In the genomic region with DNA sequence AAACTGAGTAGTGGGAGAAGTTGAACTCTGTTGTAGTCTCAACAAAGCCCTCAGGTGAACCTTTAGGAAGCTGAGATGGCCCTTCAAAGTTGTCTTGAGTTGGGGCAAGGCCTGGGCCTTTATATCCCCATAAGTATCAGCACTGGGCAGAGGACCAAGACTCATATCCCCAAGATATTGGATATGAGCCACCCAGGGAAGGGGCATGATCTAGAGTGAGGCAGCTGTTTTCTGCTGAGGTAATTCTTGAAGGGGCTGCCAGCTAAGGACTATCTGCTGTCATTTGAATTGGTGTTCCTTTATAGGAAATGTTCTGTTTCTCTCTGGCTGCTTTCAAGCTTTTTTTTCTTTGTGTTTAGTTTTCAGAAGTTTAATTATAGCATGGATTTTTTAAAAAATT, we compare ENCODE assay signal across 26 cellular contexts.
A peak's percentile ranks its signal among the peaks of the same experiment; 100 is the strongest.
DNase-seq lines count a peak whose midpoint lies in the region; ATAC-seq, FAIRE-seq and TF ChIP-seq lines count a peak whose summit lies in the region.
"Had no signal": no experiment of that assay in that cellular context is flagged by ENCODE, and none has a peak within 500 bp of the region (broad histone marks: within the 10 kb centered on the region; RNA-seq: fewer than 3 reads in every experiment).

No MANE protein-coding gene starts in this region.

- H3K36me3 ChIP-seq in ACC112 (ENCODE audit: insufficient read depth, low read length) (no peaks in the 10 kb centered on the region), psoas muscle (ENCODE audit: insufficient read depth in 1 of 2, low read depth in 1 of 2) (no peaks in the 10 kb centered on the region)
- H3K36me3 ChIP-seq: BLaER1 treated with 17β-estradiol and CSF1 and Interleukin-3, amounts not matched to agents 10 nM and 100 nM; HAP-1 had no signal

- intact Hi-C loops in psoas muscle (cut with DNase I), result no loop called here

- H3K9me3 ChIP-seq in psoas muscle, result no peaks in the 10 kb centered on the region
- H3K9me3 ChIP-seq: BLaER1 treated with 17β-estradiol and CSF1 and Interleukin-3, amounts not matched to agents 10 nM and 100 nM; HAP-1 had no signal

- no peak overlapping the region for H3K4me3 ChIP-seq in ACC112 (ENCODE audit: low read depth, low read length)
- no peak overlapping the region for H3K4me3 ChIP-seq in psoas muscle
- H3K4me3 ChIP-seq: BLaER1 treated with 17β-estradiol and CSF1 and Interleukin-3, amounts not matched to agents 10 nM and 100 nM; GM23338; HAP-1; SK-N-MC had no signal

- TF ChIP-seq CTCF in psoas muscle (IDR thresholded peaks at IDR 0.05), result no peak

- DNase-seq in LHCN-M2 (ENCODE audit: low read depth) (peak; percentile 47), dedifferentiated amniotic fluid mesenchymal stem cell (ENCODE audit: extremely low spot score) (peak; percentile 10), myocyte (ENCODE audit: low read depth) (peak; percentile 54), GM19239 (ENCODE audit: insufficient read length, low spot score) (no peak), psoas muscle (no peak)
- DNase-seq: AML-193; CD4-positive, alpha-beta T cell; DMS53; HFFc6; NCI-H1105 treated with DMSO at 0.1 percent for 48 hours; NCI-H146; NCI-H1930; NCI-H2107; NCI-H526 treated with DMSO at 0.1 percent for 48 hours; SHP77 had no signal

- H3K79me2 ChIP-seq in ACC112 (ENCODE audit: control insufficient read depth, insufficient read depth, low read length, unreplicated experiment), result no peaks in the 10 kb centered on the region

- no peak for ATAC-seq in HG02840 (IDR thresholded peaks at IDR 0.05; ENCODE audit: low FRiP score, unreplicated experiment)
- no peak for ATAC-seq in HG03280 (IDR thresholded peaks at IDR 0.05; ENCODE audit: unreplicated experiment)
- ATAC-seq in psoas muscle, result no peak
- ATAC-seq: GM23338, Panc1 had no signal

- H3K4me1 ChIP-seq in ACC112 (ENCODE audit: control insufficient read depth, insufficient read depth, low read length, unreplicated experiment) (peaks cover 29% of the 10 kb centered on the region), psoas muscle (no peaks in the 10 kb centered on the region)
- H3K4me1 ChIP-seq: BLaER1 treated with 17β-estradiol and CSF1 and Interleukin-3, amounts not matched to agents 10 nM and 100 nM; HAP-1 had no signal

- no peaks in the 10 kb centered on the region for H3K27me3 ChIP-seq in ACC112 (ENCODE audit: insufficient read depth, low read length)
- H3K27me3 ChIP-seq in psoas muscle (ENCODE audit: insufficient read depth in 3 of 3, low read length in 2 of 3), result no peaks in the 10 kb centered on the region
- H3K27me3 ChIP-seq: BLaER1 treated with 17β-estradiol and CSF1 and Interleukin-3, amounts not matched to agents 10 nM and 100 nM had no signal

- H2AFZ ChIP-seq in ACC112 (ENCODE audit: low read length, unreplicated experiment), result no peak overlapping the region
- H2AFZ ChIP-seq: GM23338 had no signal

- H3K27ac ChIP-seq in ACC112 (ENCODE audit: low read depth, low read length) (peak overlapping the region; percentile 62; the same call in 1 of the 2 replicates), psoas muscle (no peak overlapping the region)
- H3K27ac ChIP-seq: BLaER1 treated with 17β-estradiol and CSF1 and Interleukin-3, amounts not matched to agents 10 nM and 100 nM; HL-60; RWPE1; SK-N-MC had no signal

- no peak for FAIRE-seq in GM19239 (lab: Jason Lieb, UNC)
- FAIRE-seq: G401.6 had no signal

Comparison
In these comparisons a context has a peak if more than half of its experiments do, and no peak if none do; other contexts are left out.
1. DNase-seq: peak in LHCN-M2 (single experiment), dedifferentiated amniotic fluid mesenchymal stem cell (single experiment) and myocyte (single experiment); none in GM19239 (single experiment) and psoas muscle (0 of 2).